12 cellular contexts compared by ENCODE assay signal in the genomic region with DNA sequence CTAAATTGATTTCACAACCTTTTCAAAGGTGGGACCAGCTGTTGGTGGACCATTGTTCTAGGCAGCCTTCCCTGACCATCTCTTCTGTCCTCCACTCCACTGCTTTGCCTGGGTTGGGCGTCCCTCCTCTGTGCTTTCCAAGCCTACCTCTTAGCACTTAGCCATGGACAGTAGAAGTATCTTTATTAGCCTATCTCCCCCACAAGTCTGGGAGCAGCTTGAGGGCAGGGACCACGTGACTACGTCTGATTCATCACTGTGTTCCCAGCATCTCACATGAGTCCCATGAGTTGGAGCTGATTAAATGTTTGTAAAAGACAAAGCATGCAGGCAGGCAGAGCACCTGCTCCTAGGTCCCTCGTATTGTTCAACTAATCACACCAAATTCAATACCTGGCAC.
DNase-seq lines count a peak whose midpoint lies in the region; ATAC-seq, FAIRE-seq and TF ChIP-seq lines count a peak whose summit lies in the region.
"Had no signal": no experiment of that assay in that cellular context is flagged by ENCODE, and none has a peak within 500 bp of the region (broad histone marks: within the 10 kb centered on the region; RNA-seq: fewer than 3 reads in every experiment).

No MANE protein-coding gene starts in this region.

- H3K4me3 ChIP-seq in cardiac fibroblast (replicated peaks in 1 of 2; ENCODE audit: low read depth in 2 of 2, low read length in 2 of 2) (no peak overlapping the region), retinal pigment epithelial cell (ENCODE audit: low read length) (no peak overlapping the region)
- H3K4me3 ChIP-seq: lung had no signal

- FAIRE-seq in H54 (lab: Jason Lieb, UNC): peak; percentile 97
- FAIRE-seq: H1 had no signal

- ATAC-seq in HG03025 (IDR thresholded peaks at IDR 0.05; ENCODE audit: low FRiP score, unreplicated experiment): no peak
- no peak for ATAC-seq in GM21447 (IDR thresholded peaks at IDR 0.05; ENCODE audit: unreplicated experiment)

- DNase-seq in H54 (ENCODE audit: insufficient read length, low spot score) (peak; percentile 82), NCI-H748 treated with DMSO at 0.1 percent for 48 hours (lab: John Stamatoyannopoulos, UW) (peak; percentile 13), cardiac fibroblast (ENCODE audit: low read depth in 2 of 2) (peak; percentile 78 to 83), retinal pigment epithelial cell (ENCODE audit: low read depth) (peak; percentile 81), NCI-H2171 treated with DMSO at 0.1 percent for 48 hours (lab: John Stamatoyannopoulos, UW) (no peak)
- DNase-seq: effector memory CD4-positive, alpha-beta T cell; stimulated activated CD4-positive, alpha-beta T cell treated with anti-CD3 and anti-CD28 coated beads, Interleukin-12 subunit alpha, Interleukin-12 subunit beta, amount 100 ng/mL, for 4 hours; SW 1271 had no signal

- TF ChIP-seq POLR2A in H54 (IDR thresholded peaks at IDR 0.05; ENCODE audit: low read depth, low read length): no peak

- no peak for TF ChIP-seq CTCF in cardiac fibroblast (IDR thresholded peaks at IDR 0.05; ENCODE audit: low read depth, low read length)
- TF ChIP-seq CTCF in retinal pigment epithelial cell (conservative IDR thresholded peaks at IDR 0.05; ENCODE audit: low read depth, low read length): no peak
